15 cellular contexts compared by ENCODE assay signal in genomic region chr21:38112219-38112789, GRCh38.
A peak's percentile ranks its signal among the peaks of the same experiment; 100 is the strongest.
DNase-seq lines count a peak whose midpoint lies in the region; ATAC-seq and TF ChIP-seq lines count a peak whose summit lies in the region.
"Had no signal": no experiment of that assay in that cellular context is flagged by ENCODE, and none has a peak within 500 bp of the region (broad histone marks: within the 10 kb centered on the region; RNA-seq: fewer than 3 reads in every experiment).

No MANE protein-coding gene starts in this region.

- TF ChIP-seq CTCF in type B pancreatic cell (conservative IDR thresholded peaks at IDR 0.05), result no peak

- H3K27ac Mint-ChIP-seq in activated naive CD8-positive, alpha-beta T cell treated with anti-CD3 and anti-CD28 coated beads, Interleukin-2, amount 10 ng/mL, durations not matched to agents 7 days and 5 days, result peak overlapping the region; percentile 16
- H3K27ac Mint-ChIP-seq in activated naive CD8-positive, alpha-beta T cell treated with anti-CD3 and anti-CD28 coated beads for 36 hours, result no peak overlapping the region
- no peak overlapping the region for H3K27ac Mint-ChIP-seq in type B pancreatic cell
- H3K27ac Mint-ChIP-seq: CD14-positive monocyte; CD4-positive, alpha-beta memory T cell; CD4-positive, CD25-positive, alpha-beta regulatory T cell had no signal

- POLR2A ChIA-PET in activated naive CD8-positive, alpha-beta T cell treated with anti-CD3 and anti-CD28 coated beads, Interleukin-2, amount 10 ng/mL, durations not matched to agents 7 days and 5 days (lab: Charles Lee), result no interaction called here

- no peak for ATAC-seq in activated naive CD8-positive, alpha-beta T cell treated with anti-CD3 and anti-CD28 coated beads, Interleukin-2, amount 10 ng/mL, durations not matched to agents 7 days and 5 days (ENCODE audit: low read depth)

- peaks cover 9% of the 10 kb centered on the region for H3K27me3 Mint-ChIP-seq in activated naive CD8-positive, alpha-beta T cell treated with anti-CD3 and anti-CD28 coated beads, Interleukin-2, amount 10 ng/mL, durations not matched to agents 7 days and 5 days
- H3K27me3 Mint-ChIP-seq in activated naive CD8-positive, alpha-beta T cell treated with anti-CD3 and anti-CD28 coated beads for 36 hours, result peaks cover 6% of the 10 kb centered on the region
- peaks cover 13% of the 10 kb centered on the region for H3K27me3 Mint-ChIP-seq in type B pancreatic cell
- H3K27me3 Mint-ChIP-seq: CD4-positive, CD25-positive, alpha-beta regulatory T cell had no signal

- peaks cover 3% of the 10 kb centered on the region for H3K9me3 Mint-ChIP-seq in activated naive CD8-positive, alpha-beta T cell treated with anti-CD3 and anti-CD28 coated beads, Interleukin-2, amount 10 ng/mL, durations not matched to agents 7 days and 5 days
- H3K9me3 Mint-ChIP-seq in activated naive CD8-positive, alpha-beta T cell treated with anti-CD3 and anti-CD28 coated beads for 36 hours, result no peaks in the 10 kb centered on the region
- H3K9me3 Mint-ChIP-seq in type B pancreatic cell, result no peaks in the 10 kb centered on the region

- H3K36me3 Mint-ChIP-seq in activated naive CD8-positive, alpha-beta T cell treated with anti-CD3 and anti-CD28 coated beads, Interleukin-2, amount 10 ng/mL, durations not matched to agents 7 days and 5 days, result peaks cover 4% of the 10 kb centered on the region
- no peaks in the 10 kb centered on the region for H3K36me3 Mint-ChIP-seq in activated naive CD8-positive, alpha-beta T cell treated with anti-CD3 and anti-CD28 coated beads for 36 hours
- no peaks in the 10 kb centered on the region for H3K36me3 Mint-ChIP-seq in type B pancreatic cell
- H3K36me3 Mint-ChIP-seq: CD14-positive monocyte; CD4-positive, alpha-beta memory T cell; CD4-positive, CD25-positive, alpha-beta regulatory T cell had no signal

- peaks cover 23% of the 10 kb centered on the region for H3K4me1 Mint-ChIP-seq in activated naive CD8-positive, alpha-beta T cell treated with anti-CD3 and anti-CD28 coated beads, Interleukin-2, amount 10 ng/mL, durations not matched to agents 7 days and 5 days
- H3K4me1 Mint-ChIP-seq in activated naive CD8-positive, alpha-beta T cell treated with anti-CD3 and anti-CD28 coated beads for 36 hours, result peaks cover 2% of the 10 kb centered on the region
- no peaks in the 10 kb centered on the region for H3K4me1 Mint-ChIP-seq in type B pancreatic cell (ENCODE audit: unreplicated experiment)
- H3K4me1 Mint-ChIP-seq: CD14-positive monocyte; CD4-positive, CD25-positive, alpha-beta regulatory T cell had no signal

- no peak overlapping the region for H3K4me3 Mint-ChIP-seq in activated naive CD8-positive, alpha-beta T cell treated with anti-CD3 and anti-CD28 coated beads, Interleukin-2, amount 10 ng/mL, durations not matched to agents 7 days and 5 days
- H3K4me3 Mint-ChIP-seq in activated naive CD8-positive, alpha-beta T cell treated with anti-CD3 and anti-CD28 coated beads for 36 hours, result no peak overlapping the region
- H3K4me3 Mint-ChIP-seq in type B pancreatic cell, result no peak overlapping the region
- H3K4me3 Mint-ChIP-seq: CD14-positive monocyte; CD4-positive, alpha-beta memory T cell; CD4-positive, CD25-positive, alpha-beta regulatory T cell had no signal

- no peak for DNase-seq in activated naive CD8-positive, alpha-beta T cell treated with anti-CD3 and anti-CD28 coated beads, Interleukin-2, amount 10 ng/mL, durations not matched to agents 7 days and 5 days
- DNase-seq in activated naive CD8-positive, alpha-beta T cell treated with anti-CD3 and anti-CD28 coated beads for 36 hours, result no peak
- DNase-seq in OCI-M1 (lab: John Stamatoyannopoulos, UW), result peak; percentile 31
- DNase-seq in cerebellar cortex (ENCODE audit: low spot score), result no peak
- DNase-seq in type B pancreatic cell (ENCODE audit: extremely low spot score, unreplicated experiment), result no peak
- DNase-seq: 8988T; ACHN; BE2C; C1 segment of cervical spinal cord; Caco-2; Calu3; CD4-positive, alpha-beta memory T cell; DMS79 treated with DMSO at 0.1 percent for 48 hours had no signal
